Comparison of ENCODE assay signal across 10 cellular contexts in the genomic region with DNA sequence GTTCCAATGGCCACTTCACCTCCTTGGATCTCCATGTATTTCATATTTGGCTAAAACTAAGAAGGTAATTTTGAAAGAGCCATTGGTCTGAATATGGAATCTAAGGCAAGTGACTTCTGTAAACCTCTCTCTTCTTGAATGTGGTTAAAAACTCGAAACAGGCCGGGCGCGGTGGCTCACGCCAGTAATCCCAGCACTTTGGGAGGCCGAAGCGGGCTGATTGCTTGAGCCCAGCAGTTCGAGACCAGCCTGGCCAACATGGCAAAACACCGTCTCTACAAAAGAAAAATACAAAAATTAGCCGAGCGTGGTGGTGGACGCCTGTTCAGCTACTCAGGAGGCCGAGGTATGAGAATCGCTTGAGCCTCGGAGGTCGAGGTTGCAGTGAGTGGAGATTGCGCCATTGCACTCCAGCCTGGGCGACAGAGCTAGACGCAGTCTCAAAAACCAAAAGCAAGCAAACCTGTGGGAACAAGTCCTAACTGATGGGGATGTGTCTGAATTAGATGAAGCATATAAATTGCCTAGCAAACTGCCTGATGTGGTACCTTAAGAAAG. TPM values are rescaled to one million over a fixed set of nuclear protein-coding genes. Genes with fewer than 3 reads are reported as not detected.
DNase-seq lines count a peak whose midpoint lies in the region; ATAC-seq, FAIRE-seq and TF ChIP-seq lines count a peak whose summit lies in the region.
"Had no signal": no experiment of that assay in that cellular context is flagged by ENCODE, and none has a peak within 500 bp of the region (broad histone marks: within the 10 kb centered on the region; RNA-seq: fewer than 3 reads in every experiment).

No MANE protein-coding gene starts in this region.

- no peaks in the 10 kb centered on the region for H4K20me1 ChIP-seq in HepG2 (ENCODE audit: insufficient read depth, low read length)

- no peak for TF ChIP-seq POLR2A in HepG2 (IDR thresholded peaks at IDR 0.05; ENCODE audit: insufficient read depth in 1 of 2, low read depth in 2 of 2, low read length in 2 of 2)

- H3K9me3 Mint-ChIP-seq in activated T-cell treated with anti-CD3 and anti-CD28 coated beads, Interleukin-2, amount 50 U/mL, for 24 hours = no peaks in the 10 kb centered on the region
- no peaks in the 10 kb centered on the region for H3K9me3 Mint-ChIP-seq in activated naive CD8-positive, alpha-beta T cell treated with anti-CD3 and anti-CD28 coated beads, Interleukin-2, amount 10 ng/mL, durations not matched to agents 7 days and 5 days
- H3K9me3 Mint-ChIP-seq: CD14-positive monocyte had no signal

- TF ChIP-seq EP300 in HepG2 (IDR thresholded peaks at IDR 0.05; ENCODE audit: low read depth in 2 of 2, low read length in 2 of 2) (no peak), HepG2 (CRISPR knock-in tag; IDR thresholded peaks at IDR 0.05; ENCODE audit: borderline replicate concordance) (no peak)

- H3K79me2 ChIP-seq in HepG2 (ENCODE audit: insufficient read depth, low read length) = peaks cover 24% of the 10 kb centered on the region

- H3K36me3 ChIP-seq in HepG2 (replicated peaks in 1 of 2; ENCODE audit: control insufficient read depth in 1 of 2, insufficient read depth in 2 of 2, low read length in 2 of 2) (no peaks in the 10 kb centered on the region; a peak in 1 of 5 replicates), thoracic aorta (no peaks in the 10 kb centered on the region)

- no peaks in the 10 kb centered on the region for H3K27me3 Mint-ChIP-seq in activated T-cell treated with anti-CD3 and anti-CD28 coated beads, Interleukin-2, amount 50 U/mL, for 24 hours
- H3K27me3 Mint-ChIP-seq in activated naive CD8-positive, alpha-beta T cell treated with anti-CD3 and anti-CD28 coated beads, Interleukin-2, amount 10 ng/mL, durations not matched to agents 7 days and 5 days = no peaks in the 10 kb centered on the region

- H3K4me3 Mint-ChIP-seq in activated T-cell treated with anti-CD3 and anti-CD28 coated beads, Interleukin-2, amount 50 U/mL, for 24 hours = peak overlapping the region; percentile 91
- peak overlapping the region; percentile 93 for H3K4me3 Mint-ChIP-seq in activated naive CD8-positive, alpha-beta T cell treated with anti-CD3 and anti-CD28 coated beads, Interleukin-2, amount 10 ng/mL, durations not matched to agents 7 days and 5 days

- H3K9ac ChIP-seq in HepG2 (ENCODE audit: insufficient read depth, low read depth, low read length) = peak overlapping the region; percentile 100

- H3K4me1 ChIP-seq in HepG2 (ENCODE audit: insufficient read depth, low read length) = peaks cover 39% of the 10 kb centered on the region
- H3K4me1 ChIP-seq in thoracic aorta (ENCODE audit: control insufficient read depth in 1 of 2, low read depth in 2 of 2) = peaks cover 12 to 17% of the 10 kb centered on the region in 2 donors

- ATAC-seq in activated naive CD8-positive, alpha-beta T cell treated with anti-CD3 and anti-CD28 coated beads, Interleukin-2, amount 10 ng/mL, durations not matched to agents 7 days and 5 days (ENCODE audit: low read depth) = no peak
- ATAC-seq in HepG2 = no peak
- no peak for ATAC-seq in thoracic aorta (ENCODE audit: insufficient number of reproducible peaks, low FRiP score, low read depth)

- intact Hi-C loops in HepG2 (cut with micrococcal nuclease; ENCODE audit: unreplicated experiment) = loop anchor here (2.0 kb wide), 1 partner anchor 47 kb away; no protein-coding TSS in a partner anchor

- TF ChIP-seq CTCF in HepG2 (CRISPR knock-in tag; IDR thresholded peaks at IDR 0.05) (no peak), thoracic aorta (IDR thresholded peaks at IDR 0.05) (no peak)

- H3K4me3 ChIP-seq in HepG2 (replicated peaks in 1 of 3; ENCODE audit: insufficient read depth in 1 of 3, low read depth in 2 of 3, low read length in 3 of 3) = peak overlapping the region; percentile 98 to 99 (median 98)
- H3K4me3 ChIP-seq in thoracic aorta = peak overlapping the region; percentile 97

- no TSS peak for BruUV-seq in HepG2 (replicated peaks; lab: Mats Ljungman, UMichigan)

- H2AFZ ChIP-seq in HepG2 (ENCODE audit: low read length) = no peak overlapping the region

- H3K27me3 ChIP-seq in HepG2 (ENCODE audit: control insufficient read depth in 1 of 2, insufficient read depth in 2 of 2, low read length in 2 of 2) (no peaks in the 10 kb centered on the region; a peak in 1 of 5 replicates), thoracic aorta (replicated peaks; ENCODE audit: insufficient read depth) (no peaks in the 10 kb centered on the region)

- H3K4me2 ChIP-seq in HepG2 (ENCODE audit: low read depth, low read length) = peak overlapping the region; percentile 82

- POLR2A ChIA-PET in activated naive CD8-positive, alpha-beta T cell treated with anti-CD3 and anti-CD28 coated beads, Interleukin-2, amount 10 ng/mL, durations not matched to agents 7 days and 5 days (lab: Charles Lee) = interaction anchor here (2.6 kb wide), 1 partner anchor 608 kb away, joined by 14 read pairs; the partner anchor contains the start of gene SEC61G
- POLR2A ChIA-PET in HepG2 (lab: Yijun Ruan, JAX) = interaction anchor here (1.7 kb wide), 1 partner anchor 41 kb away, joined by 4 read pairs; no protein-coding TSS in a partner anchor

- H3K27ac ChIP-seq in HepG2 (ENCODE audit: extremely low read length, insufficient read depth, low read length) (peak overlapping the region; percentile 99), thoracic aorta (no peak overlapping the region)

- H3K9me3 ChIP-seq in HepG2 (ENCODE audit: low read length) (no peaks in the 10 kb centered on the region), thoracic aorta (no peaks in the 10 kb centered on the region)

- CTCF ChIA-PET in HepG2 (lab: Yijun Ruan, JAX; ENCODE audit: low intra/inter-chr PET ratio, low total read pairs) = no interaction called here

- FAIRE-seq in HepG2 (lab: Jason Lieb, UNC) = no peak
- FAIRE-seq: endometrium had no signal

- no peak for DNase-seq in activated T-cell treated with anti-CD3 and anti-CD28 coated beads, Interleukin-2, amount 50 U/mL, for 24 hours
- no peak for DNase-seq in activated T-cell treated with anti-CD3 and anti-CD28 coated beads, Interleukin-2, amount 50 U/mL, for 1 hour
- no peak for DNase-seq in activated naive CD8-positive, alpha-beta T cell treated with anti-CD3 and anti-CD28 coated beads, Interleukin-2, amount 10 ng/mL, durations not matched to agents 7 days and 5 days
- no peak for DNase-seq in HepG2 (ENCODE audit: low spot score)
- no peak for DNase-seq in thoracic aorta (ENCODE audit: low spot score)
- DNase-seq in kidney glomerular epithelial cell (lab: John Stamatoyannopoulos, UW) = no peak
- DNase-seq in T-helper 9 cell = no peak
- DNase-seq in dermis blood vessel endothelial cell = no peak

- peaks cover 19% of the 10 kb centered on the region for H3K4me1 Mint-ChIP-seq in activated T-cell treated with anti-CD3 and anti-CD28 coated beads, Interleukin-2, amount 50 U/mL, for 24 hours (ENCODE audit: low read depth)
- H3K4me1 Mint-ChIP-seq in activated naive CD8-positive, alpha-beta T cell treated with anti-CD3 and anti-CD28 coated beads, Interleukin-2, amount 10 ng/mL, durations not matched to agents 7 days and 5 days = peaks cover 22% of the 10 kb centered on the region

- peak overlapping the region; percentile 98 for H3K27ac Mint-ChIP-seq in activated T-cell treated with anti-CD3 and anti-CD28 coated beads, Interleukin-2, amount 50 U/mL, for 24 hours
- H3K27ac Mint-ChIP-seq in activated naive CD8-positive, alpha-beta T cell treated with anti-CD3 and anti-CD28 coated beads, Interleukin-2, amount 10 ng/mL, durations not matched to agents 7 days and 5 days = peak overlapping the region; percentile 98

- TF ChIP-seq RAD21 in HepG2 (CRISPR knock-in tag; IDR thresholded peaks at IDR 0.05) = no peak

- WGBS in HepG2 (ENCODE audit: low lambda C conversion rate) = 89% methylated on average over 19 of the region's 19 CpGs

- peaks cover 31% of the 10 kb centered on the region for H3K36me3 Mint-ChIP-seq in activated T-cell treated with anti-CD3 and anti-CD28 coated beads, Interleukin-2, amount 50 U/mL, for 24 hours (ENCODE audit: low read depth)
- H3K36me3 Mint-ChIP-seq in activated naive CD8-positive, alpha-beta T cell treated with anti-CD3 and anti-CD28 coated beads, Interleukin-2, amount 10 ng/mL, durations not matched to agents 7 days and 5 days = peaks cover 4% of the 10 kb centered on the region
- H3K36me3 Mint-ChIP-seq: CD14-positive monocyte had no signal

- in situ Hi-C loops in HepG2 (cut with HindIII; ENCODE audit: extremely low pct_ligation_motif_present, low pct_unique_long_range_greater_than_20kb) = no loop called here

RNA-seq across cellular contexts. Expression of gene LANCL2, which starts 2.2 kb away (rescaled TPM):
- 1 to 10 TPM; 6.6 to 7.4 TPM for total RNA-seq in activated naive CD8-positive, alpha-beta T cell treated with anti-CD3 and anti-CD28 coated beads, Interleukin-2, amount 10 ng/mL, durations not matched to agents 7 days and 5 days
- total RNA-seq in HepG2 (2016; rRNA removed; fragmentation: Illumina TruSeq; extraction: Trizol) = 13.8 and 22.0 TPM in 2 replicates
- total RNA-seq in HepG2 (2016; cell fraction: cytosol; rRNA removed; fragmentation: Illumina TruSeq; extraction: Trizol; ENCODE audit: low read depth) = 4.6 and 5.7 TPM in 2 replicates
- 14.5 and 21.5 TPM in 2 replicates for total RNA-seq in HepG2 (2016; cell fraction: insoluble cytoplasmic fraction; rRNA removed; fragmentation: Illumina TruSeq; extraction: Trizol)
- 6.3 TPM in 2 replicates for total RNA-seq in HepG2 (2016; cell fraction: membrane; rRNA removed; fragmentation: Illumina TruSeq; extraction: Trizol)
- 9.4 and 10.2 TPM in 2 replicates for total RNA-seq in HepG2 (2016; cell fraction: nucleus; rRNA removed; fragmentation: Illumina TruSeq; extraction: Trizol)
- 9.8 and 10.0 TPM in 2 replicates for polyA plus RNA-seq in HepG2 (2011; rRNA removed)
- polyA plus RNA-seq in HepG2 (2011; cell fraction: cytosol; rRNA removed) = 11.7 and 12.5 TPM in 2 replicates
- polyA plus RNA-seq in HepG2 (2011; cell fraction: nucleus; rRNA removed) = 3.7 and 6.6 TPM in 2 replicates
- polyA plus RNA-seq in HepG2 (2012) = 7.3 and 8.8 TPM in 2 replicates
- polyA plus RNA-seq in HepG2 (2016; cell fraction: cytosol; fragmentation: Illumina TruSeq; extraction: Trizol; ENCODE audit: low read depth) = 4.1 and 4.3 TPM in 2 replicates
- 19.0 and 21.3 TPM in 2 replicates for polyA plus RNA-seq in HepG2 (2016; cell fraction: insoluble cytoplasmic fraction; fragmentation: Illumina TruSeq; extraction: Trizol; ENCODE audit: low read depth)
- 5.6 and 6.6 TPM in 2 replicates for polyA plus RNA-seq in HepG2 (2016; cell fraction: membrane; fragmentation: Illumina TruSeq; extraction: Trizol; ENCODE audit: low read depth)
- polyA plus RNA-seq in HepG2 (2016; cell fraction: nucleus; fragmentation: Illumina TruSeq; extraction: Trizol; ENCODE audit: insufficient read depth, low read depth) = 11.1 and 16.0 TPM in 2 replicates
- polyA minus RNA-seq in HepG2 (2011; rRNA and poly(A)+ RNA removed; ENCODE audit: low replicate concordance) = 30.3 and 36.9 TPM in 2 replicates
- 7.6 and 8.4 TPM in 2 replicates for polyA minus RNA-seq in HepG2 (2011; cell fraction: cytosol; rRNA and poly(A)+ RNA removed)
- 4.7 and 8.1 TPM in 2 replicates for polyA minus RNA-seq in HepG2 (2011; cell fraction: nucleus; rRNA and poly(A)+ RNA removed)
- 10 to 100 TPM in 1 of 2 donors, 1 to 10 TPM in 1; 6.6 to 11.4 TPM for total RNA-seq in thoracic aorta
- 14.0 and 26.3 TPM in 2 replicates for total RNA-seq in dermis blood vessel endothelial cell
